ENCODE assay signal across 1 cellular context in the genomic region with DNA sequence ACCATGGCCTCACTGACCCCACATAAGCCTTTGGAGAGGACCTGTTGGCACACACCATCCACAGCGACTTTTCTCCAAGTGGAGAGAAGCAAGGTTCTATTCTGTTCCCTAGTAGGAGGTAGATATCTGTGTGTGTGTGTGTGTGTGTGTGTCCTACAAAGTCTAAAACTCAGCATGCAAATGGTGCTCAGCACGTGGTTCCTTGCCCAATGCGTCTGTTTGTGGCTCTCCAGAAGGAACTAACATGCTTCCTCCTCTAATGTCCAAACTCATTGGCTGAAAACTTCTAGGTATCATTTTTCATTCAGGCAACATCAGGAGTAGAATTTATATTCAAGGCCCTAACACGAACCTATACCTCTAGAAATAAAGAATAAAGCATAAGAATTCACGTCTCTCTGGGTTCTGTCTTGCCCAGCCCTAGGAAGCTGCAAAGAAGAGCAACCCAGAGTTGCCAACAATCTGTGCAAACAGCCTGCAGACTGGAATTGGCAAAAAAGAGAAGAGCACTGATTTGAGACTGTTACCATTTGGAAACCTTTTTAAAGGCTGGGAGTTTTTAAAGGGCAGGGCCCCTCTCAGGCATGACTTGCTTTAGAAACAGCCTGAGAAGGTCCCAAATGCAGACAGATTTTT.
TF ChIP-seq lines count a peak whose summit lies in the region.

No MANE protein-coding gene starts in this region.

TF ChIP-seq in HepG2, 621 proteins besides CTCF, POLR2A, EP300 and RAD21:
- TF ChIP-seq SETDB1 (CRISPR knock-in tag; IDR thresholded peaks at IDR 0.05; ENCODE audit: borderline replicate concordance) = no peak
- no peak for TF ChIP-seq ZNF558 (CRISPR knock-in tag; IDR thresholded peaks at IDR 0.05; ENCODE audit: borderline replicate concordance)
- TF ChIP-seq ZBTB20 (CRISPR knock-in tag; IDR thresholded peaks at IDR 0.05; ENCODE audit: borderline replicate concordance, low read depth) = no peak
- TF ChIP-seq ZNF432 (CRISPR knock-in tag; IDR thresholded peaks at IDR 0.05; ENCODE audit: borderline replicate concordance) = no peak
- no peak for TF ChIP-seq YY1 (IDR thresholded peaks at IDR 0.05; ENCODE audit: insufficient read depth, insufficient replicate concordance, low read depth, low read length)
- TF ChIP-seq ZNF747 (CRISPR knock-in tag; IDR thresholded peaks at IDR 0.05; ENCODE audit: borderline replicate concordance) = no peak
- TF ChIP-seq, protein P1, sequence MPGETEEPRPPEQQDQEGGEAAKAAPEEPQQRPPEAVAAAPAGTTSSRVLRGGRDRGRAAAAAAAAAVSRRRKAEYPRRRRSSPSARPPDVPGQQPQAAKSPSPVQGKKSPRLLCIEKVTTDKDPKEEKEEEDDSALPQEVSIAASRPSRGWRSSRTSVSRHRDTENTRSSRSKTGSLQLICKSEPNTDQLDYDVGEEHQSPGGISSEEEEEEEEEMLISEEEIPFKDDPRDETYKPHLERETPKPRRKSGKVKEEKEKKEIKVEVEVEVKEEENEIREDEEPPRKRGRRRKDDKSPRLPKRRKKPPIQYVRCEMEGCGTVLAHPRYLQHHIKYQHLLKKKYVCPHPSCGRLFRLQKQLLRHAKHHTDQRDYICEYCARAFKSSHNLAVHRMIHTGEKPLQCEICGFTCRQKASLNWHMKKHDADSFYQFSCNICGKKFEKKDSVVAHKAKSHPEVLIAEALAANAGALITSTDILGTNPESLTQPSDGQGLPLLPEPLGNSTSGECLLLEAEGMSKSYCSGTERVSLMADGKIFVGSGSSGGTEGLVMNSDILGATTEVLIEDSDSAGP (CRISPR knock-in tag; IDR thresholded peaks at IDR 0.05; ENCODE audit: borderline replicate concordance) = no peak
- no peak for TF ChIP-seq HNF4A (CRISPR knock-in tag; IDR thresholded peaks at IDR 0.05)
- TF ChIP-seq ZNF577 (CRISPR knock-in tag; IDR thresholded peaks at IDR 0.05; ENCODE audit: borderline replicate concordance, low read depth) = no peak
- TF ChIP-seq, protein P2, sequence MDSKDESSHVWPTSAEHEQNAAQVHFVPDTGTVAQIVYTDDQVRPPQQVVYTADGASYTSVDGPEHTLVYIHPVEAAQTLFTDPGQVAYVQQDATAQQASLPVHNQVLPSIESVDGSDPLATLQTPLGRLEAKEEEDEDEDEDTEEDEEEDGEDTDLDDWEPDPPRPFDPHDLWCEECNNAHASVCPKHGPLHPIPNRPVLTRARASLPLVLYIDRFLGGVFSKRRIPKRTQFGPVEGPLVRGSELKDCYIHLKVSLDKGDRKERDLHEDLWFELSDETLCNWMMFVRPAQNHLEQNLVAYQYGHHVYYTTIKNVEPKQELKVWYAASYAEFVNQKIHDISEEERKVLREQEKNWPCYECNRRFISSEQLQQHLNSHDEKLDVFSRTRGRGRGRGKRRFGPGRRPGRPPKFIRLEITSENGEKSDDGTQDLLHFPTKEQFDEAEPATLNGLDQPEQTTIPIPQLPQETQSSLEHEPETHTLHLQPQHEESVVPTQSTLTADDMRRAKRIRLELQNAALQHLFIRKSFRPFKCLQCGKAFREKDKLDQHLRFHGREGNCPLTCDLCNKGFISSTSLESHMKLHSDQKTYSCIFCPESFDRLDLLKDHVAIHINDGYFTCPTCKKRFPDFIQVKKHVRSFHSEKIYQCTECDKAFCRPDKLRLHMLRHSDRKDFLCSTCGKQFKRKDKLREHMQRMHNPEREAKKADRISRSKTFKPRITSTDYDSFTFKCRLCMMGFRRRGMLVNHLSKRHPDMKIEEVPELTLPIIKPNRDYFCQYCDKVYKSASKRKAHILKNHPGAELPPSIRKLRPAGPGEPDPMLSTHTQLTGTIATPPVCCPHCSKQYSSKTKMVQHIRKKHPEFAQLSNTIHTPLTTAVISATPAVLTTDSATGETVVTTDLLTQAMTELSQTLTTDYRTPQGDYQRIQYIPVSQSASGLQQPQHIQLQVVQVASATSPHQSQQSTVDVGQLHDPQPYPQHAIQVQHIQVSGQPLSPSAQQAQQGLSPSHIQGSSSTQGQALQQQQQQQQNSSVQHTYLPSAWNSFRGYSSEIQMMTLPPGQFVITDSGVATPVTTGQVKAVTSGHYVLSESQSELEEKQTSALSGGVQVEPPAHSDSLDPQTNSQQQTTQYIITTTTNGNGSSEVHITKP (CRISPR knock-in tag; IDR thresholded peaks at IDR 0.05; ENCODE audit: low read depth) = no peak
- no peak for TF ChIP-seq ELF4 (CRISPR knock-in tag; IDR thresholded peaks at IDR 0.05; ENCODE audit: borderline replicate concordance)
